9 cellular contexts compared by ENCODE assay signal in the genomic region with DNA sequence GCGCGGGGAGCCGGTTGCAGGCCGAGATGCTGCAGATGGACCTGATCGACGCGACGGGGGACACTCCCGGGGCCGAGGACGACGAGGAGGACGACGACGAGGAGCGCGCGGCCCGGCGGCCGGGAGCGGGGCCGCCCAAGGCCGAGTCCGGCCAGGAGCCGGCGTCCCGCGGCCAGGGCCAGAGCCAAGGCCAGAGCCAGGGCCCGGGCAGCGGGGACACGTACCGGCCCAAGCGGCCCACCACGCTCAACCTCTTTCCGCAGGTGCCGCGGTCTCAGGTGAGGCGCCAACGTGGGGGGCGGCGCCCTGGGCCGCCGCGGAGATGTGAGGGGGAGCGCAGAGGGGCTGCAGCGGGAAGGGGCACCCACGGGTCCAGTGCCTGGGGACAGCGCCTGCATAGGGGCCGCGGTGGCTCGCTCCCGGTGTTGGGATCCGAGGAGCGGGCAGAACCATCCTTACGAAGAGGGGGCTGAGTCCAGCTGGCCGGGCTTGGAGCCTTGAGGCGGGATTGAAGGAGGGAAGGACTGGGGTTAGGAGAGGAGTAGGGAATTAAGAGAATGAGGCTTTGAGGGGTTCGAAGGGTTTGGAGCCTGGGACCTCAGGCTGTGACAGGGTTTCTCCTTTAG. TPM values are rescaled to one million over a fixed set of nuclear protein-coding genes. Genes with fewer than 3 reads are reported as not detected.
DNase-seq lines count a peak whose midpoint lies in the region; ATAC-seq and TF ChIP-seq lines count a peak whose summit lies in the region.
"Not testable (repeated sequence)": the region's sequence is repeated elsewhere in the genome, so short reads cannot be mapped to it uniquely, and the experiment has no call there.
"Had no signal": no experiment of that assay in that cellular context is flagged by ENCODE, and none has a peak within 500 bp of the region (broad histone marks: within the 10 kb centered on the region; RNA-seq: fewer than 3 reads in every experiment).

No MANE protein-coding gene starts in this region.

- peaks cover 30% of the 10 kb centered on the region for H3F3A ChIP-seq in neural progenitor cell (ENCODE audit: low read depth)

- CTCF ChIA-PET in HEK293 (lab: Yijun Ruan, JAX) = interaction anchor here (0.6 to 1.2 kb wide), 2 partner anchors 27 to 112 kb away, joined by 3 to 4 read pairs; no protein-coding TSS in a partner anchor
- CTCF ChIA-PET in Panc1 (lab: Charles Lee) = not testable (repeated sequence)

- H4K20me1 ChIP-seq in neural progenitor cell (ENCODE audit: low read depth) = peaks cover 52% of the 10 kb centered on the region

- in situ Hi-C loops in Panc1 (cut with HindIII; ENCODE audit: low pct_unique_long_range_greater_than_20kb, low sequenced_read_pairs) = not testable (repeated sequence)

- H3K4me3 ChIP-seq in HEK293 (ENCODE audit: low read depth, low read length) (peak overlapping the region; percentile 63), Panc1 (ENCODE audit: low read depth in 2 of 2, low read length in 2 of 2) (peak overlapping the region; percentile 53 to 59), endocrine pancreas (ENCODE audit: control insufficient read depth, insufficient read depth, low read length) (peak overlapping the region; percentile 40), iPS-20b (ENCODE audit: low read length) (peak overlapping the region; percentile 73), neural progenitor cell (peak overlapping the region; percentile 65)

- not testable (repeated sequence) for H3K4me1 ChIP-seq in HEK293 (ENCODE audit: control insufficient read depth, insufficient read depth, low read length); Panc1 (ENCODE audit: control insufficient read depth, insufficient read depth, low read length); endocrine pancreas (ENCODE audit: control insufficient read depth, insufficient read depth, low read length); iPS-20b (ENCODE audit: insufficient read depth, low read length)
- H3K4me1 ChIP-seq in neural progenitor cell = peaks cover 31% of the 10 kb centered on the region

- H3K27me3 Mint-ChIP-seq in CD14-positive monocyte (ENCODE audit: low read depth in 3 of 3) = peaks cover 52 to 79% (median 63%) of the 10 kb centered on the region in 3 donors
- peaks cover 11% of the 10 kb centered on the region for H3K27me3 Mint-ChIP-seq in activated naive CD4-positive, alpha-beta T cell treated with anti-CD3 and anti-CD28 coated beads, Interleukin-2, amount 50 U/mL, for 24 hours
- H3K27me3 Mint-ChIP-seq in neural progenitor cell (ENCODE audit: insufficient read depth, low read depth) = not testable (repeated sequence)

- not testable (repeated sequence) for H3K4me1 Mint-ChIP-seq in CD14-positive monocyte; activated naive CD4-positive, alpha-beta T cell treated with anti-CD3 and anti-CD28 coated beads, Interleukin-2, amount 50 U/mL, for 24 hours
- H3K4me1 Mint-ChIP-seq in neural progenitor cell = peaks cover 38% of the 10 kb centered on the region

- H3K27me3 ChIP-seq in Panc1 (ENCODE audit: control insufficient read depth, insufficient read depth, low read length); endocrine pancreas (ENCODE audit: control insufficient read depth, insufficient read depth, low read length): not testable (repeated sequence)
- H3K27me3 ChIP-seq in iPS-20b (ENCODE audit: insufficient read depth, low read length) (peaks cover 10% of the 10 kb centered on the region), neural progenitor cell (peaks cover 12% of the 10 kb centered on the region)

- H3K4me2 ChIP-seq in neural progenitor cell = peak overlapping the region; percentile 100

- H3K9me3 ChIP-seq in HEK293 (ENCODE audit: control insufficient read depth, insufficient read depth, low read depth, low read length); Panc1 (ENCODE audit: control insufficient read depth, insufficient read depth, low read depth, low read length); endocrine pancreas (ENCODE audit: control insufficient read depth, low read length); iPS-20b (ENCODE audit: insufficient read depth, low read depth, low read length); neural progenitor cell (ENCODE audit: low read depth): not testable (repeated sequence)

- intact Hi-C loops in CD14-positive monocyte (cut with micrococcal nuclease); Panc1 (cut with micrococcal nuclease; ENCODE audit: unreplicated experiment): not testable (repeated sequence)

- BruUV-seq in Panc1 (replicated peaks; lab: Mats Ljungman, UMichigan) = not testable (repeated sequence)

- not testable (repeated sequence) for H3K79me2 ChIP-seq in neural progenitor cell (ENCODE audit: low read depth)

- peaks cover 0 to 11% (median 5%) of the 10 kb centered on the region in 7 donors for H3K9me3 Mint-ChIP-seq in CD14-positive monocyte
- not testable (repeated sequence) for H3K9me3 Mint-ChIP-seq in activated naive CD4-positive, alpha-beta T cell treated with anti-CD3 and anti-CD28 coated beads, Interleukin-2, amount 50 U/mL, for 24 hours; neural progenitor cell

- ATAC-seq in Panc1 = peak; percentile 59

- not testable (repeated sequence) for TF ChIP-seq CTCF in CD14-positive monocyte (IDR thresholded peaks at IDR 0.05); HEK293 (tag by site-specific recombination; IDR thresholded peaks at IDR 0.05); Panc1 (IDR thresholded peaks at IDR 0.05); neural progenitor cell (IDR thresholded peaks at IDR 0.05)

- not testable (repeated sequence) for DNase-seq in CD14-positive monocyte (ENCODE audit: low spot score); Panc1 (ENCODE audit: low read depth, low spot score)
- DNase-seq in neural progenitor cell (ENCODE audit: low spot score) = peak; percentile 47

- H3K36me3 ChIP-seq in HEK293 (ENCODE audit: control insufficient read depth in 2 of 2, insufficient read depth in 1 of 2, low read length in 2 of 2) (peaks cover 0 to 29% of the 10 kb centered on the region in 2 experiments; a peak in 1 of 3 replicates), endocrine pancreas (ENCODE audit: control insufficient read depth, insufficient read depth, low read length) (peaks cover 15% of the 10 kb centered on the region), iPS-20b (ENCODE audit: insufficient read depth, low read depth, low read length) (peaks cover 13% of the 10 kb centered on the region)
- H3K36me3 ChIP-seq in Panc1 (ENCODE audit: control insufficient read depth, insufficient read depth, low read length); neural progenitor cell: not testable (repeated sequence)

- H3K4me3 Mint-ChIP-seq in CD14-positive monocyte (peak overlapping the region; percentile 72 to 81), neural progenitor cell (peak overlapping the region; percentile 93)
- H3K4me3 Mint-ChIP-seq in activated naive CD4-positive, alpha-beta T cell treated with anti-CD3 and anti-CD28 coated beads, Interleukin-2, amount 50 U/mL, for 24 hours = peak overlapping the region; percentile 51

- POLR2A ChIA-PET in HEK293 (lab: Yijun Ruan, JAX) (interaction anchor here (1.6 kb wide), 1 partner anchor 18 kb away, joined by 8 read pairs; the partner anchor contains the start of gene PEX16), Panc1 (lab: Charles Lee) (interaction anchor here (1.1 kb wide), 1 partner anchor 53 kb away, joined by 3 read pairs; the partner anchor contains the start of gene CRY2)

- peak overlapping the region in 4 of 7 donors; percentile 3 to 58 (median 32) for H3K27ac Mint-ChIP-seq in CD14-positive monocyte
- not testable (repeated sequence) for H3K27ac Mint-ChIP-seq in activated naive CD4-positive, alpha-beta T cell treated with anti-CD3 and anti-CD28 coated beads, Interleukin-2, amount 50 U/mL, for 24 hours
- H3K27ac Mint-ChIP-seq in neural progenitor cell = peak overlapping the region; percentile 65

- H3K36me3 Mint-ChIP-seq in CD14-positive monocyte; activated naive CD4-positive, alpha-beta T cell treated with anti-CD3 and anti-CD28 coated beads, Interleukin-2, amount 50 U/mL, for 24 hours; neural progenitor cell: not testable (repeated sequence)

- peak overlapping the region; percentile 93 for H3K9ac ChIP-seq in endocrine pancreas (ENCODE audit: control insufficient read depth, insufficient read depth, low read length)
- peak overlapping the region; percentile 61; the same call in 1 of the 2 replicates for H3K9ac ChIP-seq in iPS-20b (ENCODE audit: low read depth, low read length)
- not testable (repeated sequence) for H3K9ac ChIP-seq in neural progenitor cell

- H2AFZ ChIP-seq in neural progenitor cell (replicated peaks) = not testable (repeated sequence)

- H3K27ac ChIP-seq in HEK293 (ENCODE audit: extremely low read depth, low read depth, low read length); Panc1 (ENCODE audit: low read length); iPS-20b (ENCODE audit: low read length); neural progenitor cell: not testable (repeated sequence)
- H3K27ac ChIP-seq in temporal lobe (ENCODE audit: low read depth, low read length) = peak overlapping the region; percentile 100

RNA-seq across cellular contexts. Expression of gene FREY1, which starts 6.8 kb away (rescaled TPM):
- polyA plus RNA-seq in CD14-positive monocyte = not detected
- total RNA-seq in Panc1 (2021; ENCODE audit: unreplicated experiment) (1.4 TPM), neural progenitor cell (ENCODE audit: low replicate concordance) (0.99 TPM in 1 of 2 replicates, not detected in the other), temporal lobe (0.25 TPM)
- not detected for polyA plus RNA-seq in Panc1 (2012; ENCODE audit: insufficient read length)

RNA-seq across cellular contexts. Expression of gene MAPK8IP1, which starts 14.8 kb away (rescaled TPM):
- not detected for polyA plus RNA-seq in CD14-positive monocyte
- total RNA-seq in Panc1 (2021; ENCODE audit: unreplicated experiment) (12.7 TPM), neural progenitor cell (ENCODE audit: low replicate concordance) (3.7 and 11.0 TPM in 2 replicates), temporal lobe (75.0 TPM)
- 17.7 TPM for polyA plus RNA-seq in Panc1 (2012; ENCODE audit: insufficient read length)

RNA-seq across cellular contexts. Expression of gene PEX16, which starts 17.4 kb away (rescaled TPM):
- 10 to 100 TPM; 33.8 to 35.1 TPM for polyA plus RNA-seq in CD14-positive monocyte
- total RNA-seq in Panc1 (2021; ENCODE audit: unreplicated experiment) (37.5 TPM), neural progenitor cell (ENCODE audit: low replicate concordance) (11.6 and 26.5 TPM in 2 replicates), temporal lobe (13.0 TPM)
- polyA plus RNA-seq in Panc1 (2012; ENCODE audit: insufficient read length) = 56.2 TPM

RNA-seq across cellular contexts. Expression of gene LARGE2, which starts 22.2 kb away (rescaled TPM):
- not detected for polyA plus RNA-seq in CD14-positive monocyte
- total RNA-seq in Panc1 (2021; ENCODE audit: unreplicated experiment) (1.4 TPM), neural progenitor cell (ENCODE audit: low replicate concordance) (5.0 and 13.4 TPM in 2 replicates), temporal lobe (0.25 TPM)
- polyA plus RNA-seq in Panc1 (2012; ENCODE audit: insufficient read length) = 3.7 TPM
- total RNA-seq: pulmonary artery endothelial cell had no signal

RNA-seq across cellular contexts. Expression of gene CRY2, which starts 53.0 kb away (rescaled TPM):
- polyA plus RNA-seq in CD14-positive monocyte = 1 to 10 TPM; 5.1 to 7.2 TPM
- total RNA-seq in Panc1 (2021; ENCODE audit: unreplicated experiment) (14.6 TPM), neural progenitor cell (ENCODE audit: low replicate concordance) (15.8 and 18.7 TPM in 2 replicates), temporal lobe (33.9 TPM)
- polyA plus RNA-seq in Panc1 (2012; ENCODE audit: insufficient read length) = 7.2 TPM
